Comparison of ENCODE assay signal across 16 cellular contexts in genomic region chr4:136643416-136643815, GRCh38.
DNase-seq lines count a peak whose midpoint lies in the region; TF ChIP-seq lines count a peak whose summit lies in the region.
"Had no signal": no experiment of that assay in that cellular context is flagged by ENCODE, and none has a peak within 500 bp of the region (broad histone marks: within the 10 kb centered on the region; RNA-seq: fewer than 3 reads in every experiment).

No MANE protein-coding gene starts in this region.

- no peak overlapping the region for H3K4me3 Mint-ChIP-seq in endothelial cell (ENCODE audit: unreplicated experiment)
- H3K4me3 Mint-ChIP-seq: CD8-positive, alpha-beta T cell; T-helper 17 cell had no signal

- TF ChIP-seq CTCF in endothelial cell (IDR thresholded peaks at IDR 0.05; ENCODE audit: unreplicated experiment): no peak

- peaks cover 2% of the 10 kb centered on the region for H3K27me3 Mint-ChIP-seq in endothelial cell (ENCODE audit: unreplicated experiment)
- H3K27me3 Mint-ChIP-seq: T-helper 17 cell had no signal

- H3K9me3 Mint-ChIP-seq in endothelial cell (ENCODE audit: unreplicated experiment): no peaks in the 10 kb centered on the region

- peaks cover 30% of the 10 kb centered on the region for H3K4me1 Mint-ChIP-seq in endothelial cell (ENCODE audit: unreplicated experiment)
- H3K4me1 Mint-ChIP-seq: T-helper 17 cell had no signal

- H3K36me3 Mint-ChIP-seq in endothelial cell (ENCODE audit: low read depth, unreplicated experiment): peaks cover 4% of the 10 kb centered on the region
- H3K36me3 Mint-ChIP-seq: CD8-positive, alpha-beta T cell had no signal

- DNase-seq in ELR (ENCODE audit: low read depth): peak; percentile 64
- DNase-seq in NCI-H128 (lab: John Stamatoyannopoulos, UW; ENCODE audit: unreplicated experiment): peak; percentile 43
- peak; percentile 68 for DNase-seq in NCI-H748 (lab: John Stamatoyannopoulos, UW; ENCODE audit: unreplicated experiment)
- DNase-seq in endothelial cell (ENCODE audit: low spot score): no peak
- DNase-seq in stimulated activated CD4-positive, alpha-beta T cell treated with anti-CD3 and anti-CD28 coated beads, Interleukin-15, amount 100 ng/mL, for 24 hours: no peak
- no peak for DNase-seq in stimulated activated naive CD4-positive, alpha-beta T cell treated with Interleukin-2 at 50 U/mL for 16 hours (lab: John Stamatoyannopoulos, UW)
- no peak for DNase-seq in NOMO-1 treated with DMSO at 0.1 percent for 48 hours (lab: John Stamatoyannopoulos, UW; ENCODE audit: unreplicated experiment)
- DNase-seq: BE2C; CD8-positive, alpha-beta T cell; KG1; NCI-H1436; NCI-H2081 treated with DMSO at 0.1 percent for 48 hours; NCI-H510A; NK-92 treated with Interleukin-12 subunit alpha and Interleukin-12 subunit beta, amount 100 ng/mL, for 24 hours; SHP77; T-helper 17 cell had no signal

- H3K27ac Mint-ChIP-seq in endothelial cell (ENCODE audit: unreplicated experiment): peak overlapping the region; percentile 50
- H3K27ac Mint-ChIP-seq: CD8-positive, alpha-beta T cell; T-helper 17 cell had no signal

Comparison
In these comparisons a context has a peak if more than half of its experiments do, and no peak if none do; other contexts are left out.
1. DNase-seq: peak in ELR (single experiment), NCI-H128 (single experiment) and NCI-H748 (single experiment); none in endothelial cell (single experiment), stimulated activated CD4-positive, alpha-beta T cell treated with anti-CD3 and anti-CD28 coated beads, Interleukin-15, amount 100 ng/mL, for 24 hours (single experiment), stimulated activated naive CD4-positive, alpha-beta T cell treated with Interleukin-2 at 50 U/mL for 16 hours (single experiment) and NOMO-1 treated with DMSO at 0.1 percent for 48 hours (single experiment).